ENCODE assay signal across 21 cellular contexts in the genomic region with DNA sequence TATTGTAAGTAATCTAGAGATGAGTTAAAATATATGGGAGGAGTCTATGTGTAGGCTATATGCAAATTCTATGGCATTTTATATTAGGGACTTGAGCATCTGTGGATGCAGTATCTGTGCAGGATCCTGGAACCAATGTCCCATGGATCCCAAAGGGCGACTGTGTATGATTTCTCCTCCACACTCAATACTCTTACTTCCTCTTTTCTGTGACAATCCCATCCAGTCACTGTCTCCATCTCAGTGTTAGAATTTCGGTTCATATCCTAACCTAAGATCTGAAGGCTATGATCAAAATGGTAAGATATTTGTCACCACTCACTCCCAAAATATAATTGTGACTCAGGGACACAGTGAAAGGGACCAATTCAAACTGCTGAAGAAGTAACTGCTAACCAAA.
"Had no signal": no experiment of that assay in that cellular context is flagged by ENCODE, and none has a peak within 500 bp of the region (broad histone marks: within the 10 kb centered on the region; RNA-seq: fewer than 3 reads in every experiment).

No MANE protein-coding gene starts in this region.

- H3K4me3 ChIP-seq: esophagus squamous epithelium, gastroesophageal sphincter, mucosa of descending colon, psoas muscle, spleen, testis, tibial nerve had no signal

- DNase-seq: esophagus squamous epithelium; foreskin fibroblast; glutamatergic neuron; islet precursor cell; mammary epithelial cell; mucosa of descending colon; naive thymus-derived CD8-positive, alpha-beta T cell; psoas muscle; spleen; stimulated activated CD4-positive, alpha-beta T cell treated with anti-CD3 and anti-CD28 coated beads, Interleukin-15, amount 100 ng/mL, for 24 hours; stimulated activated CD4-positive, alpha-beta T cell treated with anti-CD3 and anti-CD28 coated beads, Interleukin-1b, Interleukin-23, amount 100 ng/mL, for 48 hours; stimulated activated CD4-positive, alpha-beta T cell treated with anti-CD3 and anti-CD28 coated beads, Interleukin-4, amount 100 ng/mL, for 24 hours; testis had no signal

- H3K9me3 Mint-ChIP-seq: stimulated activated naive CD8-positive, alpha-beta T cell treated with anti-CD3 and anti-CD28 coated beads, Interleukin-15, Interleukin-2, amounts not matched to agents 100 ng/mL and 50 ng/mL, for 24 hours had no signal

- H3K27me3 Mint-ChIP-seq: dendritic cell treated with granulocyte-macrophage colony-stimulating factor and Interleukin-4, amounts not matched to agents 40 ng/mL and 50 ng/mL, for 4 days; stimulated activated naive CD8-positive, alpha-beta T cell treated with anti-CD3 and anti-CD28 coated beads, Interleukin-15, Interleukin-2, amounts not matched to agents 100 ng/mL and 50 ng/mL, for 24 hours had no signal

- H3K9me3 ChIP-seq: esophagus squamous epithelium, gastroesophageal sphincter, mucosa of descending colon, neutrophil, psoas muscle, testis had no signal

- H3K4me1 ChIP-seq: esophagus squamous epithelium, gastroesophageal sphincter, psoas muscle, spleen, testis, tibial nerve had no signal

- H3K36me3 Mint-ChIP-seq: stimulated activated memory B cell treated with anti-CD40 and anti-IgM and Interleukin-4, amounts not matched to agents 10 μg/mL and 1 μg/mL and 100 μg/mL, for 72 hours had no signal

- H3K36me3 ChIP-seq: esophagus squamous epithelium, gastroesophageal sphincter, neutrophil, spleen, tibial nerve had no signal

- H3K27ac Mint-ChIP-seq: dendritic cell treated with granulocyte-macrophage colony-stimulating factor and Interleukin-4, amounts not matched to agents 40 ng/mL and 50 ng/mL, for 4 days; naive thymus-derived CD8-positive, alpha-beta T cell; stimulated activated memory B cell treated with anti-CD40 and anti-IgM and Interleukin-4, amounts not matched to agents 10 μg/mL and 1 μg/mL and 100 μg/mL, for 72 hours; stimulated activated naive CD8-positive, alpha-beta T cell treated with anti-CD3 and anti-CD28 coated beads, Interleukin-15, Interleukin-2, amounts not matched to agents 100 ng/mL and 50 ng/mL, for 24 hours had no signal

- H3K27ac ChIP-seq: esophagus squamous epithelium, gastroesophageal sphincter, neutrophil, psoas muscle, spleen, testis, tibial nerve had no signal

- H3K27me3 ChIP-seq: esophagus squamous epithelium, neutrophil, spleen, testis, tibial nerve had no signal

- ATAC-seq: gastroesophageal sphincter; left lobe of liver; mucosa of descending colon; naive thymus-derived CD8-positive, alpha-beta T cell; psoas muscle; sciatic nerve; stimulated activated memory B cell treated with anti-CD40 and anti-IgM and Interleukin-4, amounts not matched to agents 10 μg/mL and 1 μg/mL and 100 μg/mL, for 72 hours had no signal

- H3K4me3 Mint-ChIP-seq: dendritic cell treated with granulocyte-macrophage colony-stimulating factor and Interleukin-4, amounts not matched to agents 40 ng/mL and 50 ng/mL, for 4 days; naive thymus-derived CD8-positive, alpha-beta T cell; stimulated activated memory B cell treated with anti-CD40 and anti-IgM and Interleukin-4, amounts not matched to agents 10 μg/mL and 1 μg/mL and 100 μg/mL, for 72 hours; stimulated activated naive CD8-positive, alpha-beta T cell treated with anti-CD3 and anti-CD28 coated beads, Interleukin-15, Interleukin-2, amounts not matched to agents 100 ng/mL and 50 ng/mL, for 24 hours had no signal
